Comparison of ENCODE assay signal across 22 cellular contexts in genomic region chr5:134634227-134634626, GRCh38. TPM values are rescaled to one million over a fixed set of nuclear protein-coding genes. Genes with fewer than 3 reads are reported as not detected.
A peak's percentile ranks its signal among the peaks of the same experiment; 100 is the strongest.
DNase-seq lines count a peak whose midpoint lies in the region; ATAC-seq and TF ChIP-seq lines count a peak whose summit lies in the region.
"Had no signal": no experiment of that assay in that cellular context is flagged by ENCODE, and none has a peak within 500 bp of the region (broad histone marks: within the 10 kb centered on the region; RNA-seq: fewer than 3 reads in every experiment).

No MANE protein-coding gene starts in this region.

- no peak for DNase-seq in activated naive CD8-positive, alpha-beta T cell treated with anti-CD3 and anti-CD28 coated beads, Interleukin-2, amount 50 U/mL, for 24 hours
- no peak for DNase-seq in activated naive CD8-positive, alpha-beta T cell treated with anti-CD3 and anti-CD28 coated beads for 36 hours
- no peak for DNase-seq in OCI-LY7 (ENCODE audit: low spot score)
- no peak for DNase-seq in memory B cell (ENCODE audit: low spot score in 2 of 2)
- no peak for DNase-seq in stimulated activated naive B cell treated with anti-CD40 and anti-IgM and Interleukin-4, amounts not matched to agents 10 μg/mL and 1 μg/mL and 100 μg/mL, for 72 hours
- no peak for DNase-seq in NOMO-1 (lab: John Stamatoyannopoulos, UW; ENCODE audit: unreplicated experiment in 2 of 2)
- DNase-seq in NCI-H1436 treated with DMSO at 0.1 percent for 48 hours (lab: John Stamatoyannopoulos, UW): no peak
- DNase-seq: activated B cell treated with CpG ODN at 0.5 μM for 24 hours; activated CD4-positive, alpha-beta T cell treated with anti-CD3 and anti-CD28 coated beads, Interleukin-2, amount 50 U/mL, for 4 hours; activated T-cell treated with anti-CD3 and anti-CD28 coated beads for 4 hours; Calu3; HCEC 1CT; IMR-90; left ventricle myocardium superior; NCI-H1092 treated with DMSO at 0.1 percent for 48 hours; NCI-H1930; NCI-H69; sigmoid colon had no signal

- intact Hi-C loops in OCI-LY7 (cut with micrococcal nuclease; ENCODE audit: unreplicated experiment): no loop called here

- ATAC-seq in activated naive CD8-positive, alpha-beta T cell treated with anti-CD3 and anti-CD28 coated beads, Interleukin-2, amount 50 U/mL, for 24 hours: no peak
- ATAC-seq in memory B cell (ENCODE audit: low read depth): no peak
- ATAC-seq in stimulated activated naive B cell treated with anti-CD40 and anti-IgM and Interleukin-4, amounts not matched to agents 10 μg/mL and 1 μg/mL and 100 μg/mL, for 72 hours (replicated peaks): no peak
- ATAC-seq: activated naive CD4-positive, alpha-beta T cell treated with anti-CD3 and anti-CD28 coated beads, Interleukin-2, amount 50 U/mL, for 72 hours; left ventricle myocardium superior had no signal

- no peaks in the 10 kb centered on the region for H3K9me3 Mint-ChIP-seq in activated naive CD8-positive, alpha-beta T cell treated with anti-CD3 and anti-CD28 coated beads, Interleukin-2, amount 50 U/mL, for 24 hours
- H3K9me3 Mint-ChIP-seq in activated naive CD8-positive, alpha-beta T cell treated with anti-CD3 and anti-CD28 coated beads for 36 hours: no peaks in the 10 kb centered on the region
- no peaks in the 10 kb centered on the region for H3K9me3 Mint-ChIP-seq in memory B cell
- H3K9me3 Mint-ChIP-seq in stimulated activated naive B cell treated with anti-CD40 and anti-IgM and Interleukin-4, amounts not matched to agents 10 μg/mL and 1 μg/mL and 100 μg/mL, for 72 hours: no peaks in the 10 kb centered on the region
- H3K9me3 Mint-ChIP-seq: activated B cell treated with CpG ODN at 0.5 μM for 24 hours; activated naive CD4-positive, alpha-beta T cell treated with anti-CD3 and anti-CD28 coated beads, Interleukin-2, amount 50 U/mL, for 72 hours had no signal

- H3K27ac Mint-ChIP-seq in activated naive CD8-positive, alpha-beta T cell treated with anti-CD3 and anti-CD28 coated beads, Interleukin-2, amount 50 U/mL, for 24 hours: no peak overlapping the region
- no peak overlapping the region for H3K27ac Mint-ChIP-seq in activated naive CD8-positive, alpha-beta T cell treated with anti-CD3 and anti-CD28 coated beads for 36 hours
- H3K27ac Mint-ChIP-seq in memory B cell: no peak overlapping the region
- peak overlapping the region; percentile 81 for H3K27ac Mint-ChIP-seq in stimulated activated naive B cell treated with anti-CD40 and anti-IgM and Interleukin-4, amounts not matched to agents 10 μg/mL and 1 μg/mL and 100 μg/mL, for 72 hours
- H3K27ac Mint-ChIP-seq: activated B cell treated with CpG ODN at 0.5 μM for 24 hours had no signal

- H3K79me2 ChIP-seq in OCI-LY7 (ENCODE audit: insufficient read depth, low read depth, low read length): peaks cover 26% of the 10 kb centered on the region

- no peak overlapping the region for H3K4me3 ChIP-seq in OCI-LY7 (ENCODE audit: low read depth, low read length, poor library complexity, severe bottlenecking)
- H3K4me3 ChIP-seq: BLaER1 treated with 17β-estradiol and CSF1 and Interleukin-3, amounts not matched to agents 10 nM and 100 nM; sigmoid colon had no signal

- peaks cover 9% of the 10 kb centered on the region for H3K4me1 ChIP-seq in OCI-LY7 (ENCODE audit: insufficient read depth, low read length, poor library complexity, severe bottlenecking)

- H3K4me2 ChIP-seq in OCI-LY7 (ENCODE audit: low read length): no peak overlapping the region
- H3K4me2 ChIP-seq: BLaER1 treated with 17β-estradiol and CSF1 and Interleukin-3, amounts not matched to agents 10 nM and 100 nM had no signal

- no peaks in the 10 kb centered on the region for H3K9me3 ChIP-seq in OCI-LY7 (ENCODE audit: low read length)
- H3K9me3 ChIP-seq: ascending aorta; BLaER1 treated with 17β-estradiol and CSF1 and Interleukin-3, amounts not matched to agents 10 nM and 100 nM; sigmoid colon had no signal

- peaks cover 16% of the 10 kb centered on the region for H3K4me1 Mint-ChIP-seq in activated naive CD8-positive, alpha-beta T cell treated with anti-CD3 and anti-CD28 coated beads, Interleukin-2, amount 50 U/mL, for 24 hours
- peaks cover 18% of the 10 kb centered on the region for H3K4me1 Mint-ChIP-seq in activated naive CD8-positive, alpha-beta T cell treated with anti-CD3 and anti-CD28 coated beads for 36 hours
- H3K4me1 Mint-ChIP-seq in memory B cell: no peaks in the 10 kb centered on the region
- H3K4me1 Mint-ChIP-seq in stimulated activated naive B cell treated with anti-CD40 and anti-IgM and Interleukin-4, amounts not matched to agents 10 μg/mL and 1 μg/mL and 100 μg/mL, for 72 hours: no peaks in the 10 kb centered on the region

- H4K20me1 ChIP-seq in OCI-LY7 (ENCODE audit: insufficient read depth, low read length): no peaks in the 10 kb centered on the region

- no peak for TF ChIP-seq CTCF in OCI-LY7 (conservative IDR thresholded peaks at IDR 0.05; ENCODE audit: low read length)

- CTCF ChIA-PET in OCI-LY7 (lab: Charles Lee; ENCODE audit: unreplicated experiment): no interaction called here

- H3K27ac ChIP-seq in OCI-LY7 (ENCODE audit: low read depth, low read length, poor library complexity, severe bottlenecking): no peak overlapping the region
- H3K27ac ChIP-seq: ascending aorta; BLaER1 treated with 17β-estradiol and CSF1 and Interleukin-3, amounts not matched to agents 10 nM and 100 nM; sigmoid colon had no signal

- H3K4me3 Mint-ChIP-seq in activated naive CD8-positive, alpha-beta T cell treated with anti-CD3 and anti-CD28 coated beads, Interleukin-2, amount 50 U/mL, for 24 hours: peak overlapping the region; percentile 23
- H3K4me3 Mint-ChIP-seq in activated naive CD8-positive, alpha-beta T cell treated with anti-CD3 and anti-CD28 coated beads for 36 hours: no peak overlapping the region
- peak overlapping the region; percentile 29 for H3K4me3 Mint-ChIP-seq in memory B cell
- H3K4me3 Mint-ChIP-seq in stimulated activated naive B cell treated with anti-CD40 and anti-IgM and Interleukin-4, amounts not matched to agents 10 μg/mL and 1 μg/mL and 100 μg/mL, for 72 hours: no peak overlapping the region

- peaks cover 6% of the 10 kb centered on the region for H3K36me3 Mint-ChIP-seq in activated naive CD8-positive, alpha-beta T cell treated with anti-CD3 and anti-CD28 coated beads, Interleukin-2, amount 50 U/mL, for 24 hours (ENCODE audit: low read depth)
- H3K36me3 Mint-ChIP-seq in activated naive CD8-positive, alpha-beta T cell treated with anti-CD3 and anti-CD28 coated beads for 36 hours: peaks cover 3% of the 10 kb centered on the region
- H3K36me3 Mint-ChIP-seq in memory B cell: no peaks in the 10 kb centered on the region
- no peaks in the 10 kb centered on the region for H3K36me3 Mint-ChIP-seq in stimulated activated naive B cell treated with anti-CD40 and anti-IgM and Interleukin-4, amounts not matched to agents 10 μg/mL and 1 μg/mL and 100 μg/mL, for 72 hours
- H3K36me3 Mint-ChIP-seq: activated naive CD4-positive, alpha-beta T cell treated with anti-CD3 and anti-CD28 coated beads, Interleukin-2, amount 50 U/mL, for 72 hours had no signal

- no TSS peak for BruUV-seq in OCI-LY7 (replicated peaks; lab: Mats Ljungman, UMichigan)

- POLR2A ChIA-PET in OCI-LY7 (lab: Charles Lee): interaction anchor here (0.6 to 6.2 kb wide), 3 partner anchors 11 to 82 kb away, joined by 3 to 47 read pairs (median 5); no protein-coding TSS in a partner anchor

- 0 out of 2 replicates have a peak, but pooled peaks cover 6% of the 10 kb centered on the region for H3K36me3 ChIP-seq in OCI-LY7 (ENCODE audit: insufficient read depth, low read length)
- H3K36me3 ChIP-seq: ascending aorta, sigmoid colon had no signal

- peak overlapping the region; percentile 80; the same call in 1 of the 2 replicates for H2AFZ ChIP-seq in OCI-LY7 (ENCODE audit: low read length)

- no peaks in the 10 kb centered on the region for H3K27me3 Mint-ChIP-seq in activated naive CD8-positive, alpha-beta T cell treated with anti-CD3 and anti-CD28 coated beads, Interleukin-2, amount 50 U/mL, for 24 hours
- no peaks in the 10 kb centered on the region for H3K27me3 Mint-ChIP-seq in activated naive CD8-positive, alpha-beta T cell treated with anti-CD3 and anti-CD28 coated beads for 36 hours
- no peaks in the 10 kb centered on the region for H3K27me3 Mint-ChIP-seq in memory B cell
- H3K27me3 Mint-ChIP-seq in stimulated activated naive B cell treated with anti-CD40 and anti-IgM and Interleukin-4, amounts not matched to agents 10 μg/mL and 1 μg/mL and 100 μg/mL, for 72 hours: no peaks in the 10 kb centered on the region
- H3K27me3 Mint-ChIP-seq: activated B cell treated with CpG ODN at 0.5 μM for 24 hours, progenitor cell of endocrine pancreas had no signal

- H3K9me2 ChIP-seq in OCI-LY7 (ENCODE audit: insufficient read depth, low read length): no peaks in the 10 kb centered on the region

RNA-seq across cellular contexts. Expression of gene SAR1B, which starts 1.6 kb away (rescaled TPM):
- total RNA-seq in activated naive CD8-positive, alpha-beta T cell treated with anti-CD3 and anti-CD28 coated beads for 36 hours: 10 to 100 TPM; 50.0 to 54.2 TPM
- total RNA-seq in OCI-LY7 (2014; rRNA removed; shearing (Covaris generic)): 24.0 and 28.6 TPM in 2 replicates
- total RNA-seq in OCI-LY7 (2022): 39.7 and 42.9 TPM in 2 replicates

RNA-seq across cellular contexts. Expression of gene SEC24A, which starts 14.4 kb away (rescaled TPM):
- 10 to 100 TPM; 22.6 to 24.2 TPM for total RNA-seq in activated naive CD8-positive, alpha-beta T cell treated with anti-CD3 and anti-CD28 coated beads for 36 hours
- 5.5 and 5.6 TPM in 2 replicates for total RNA-seq in OCI-LY7 (2014; rRNA removed; shearing (Covaris generic))
- 20.4 and 20.5 TPM in 2 replicates for total RNA-seq in OCI-LY7 (2022)

Comparison
In these comparisons a context has a peak if more than half of its experiments do, and no peak if none do; other contexts are left out.
1. H3K4me3 Mint-ChIP-seq: peak in activated naive CD8-positive, alpha-beta T cell treated with anti-CD3 and anti-CD28 coated beads, Interleukin-2, amount 50 U/mL, for 24 hours (single experiment) and memory B cell (single experiment); none in activated naive CD8-positive, alpha-beta T cell treated with anti-CD3 and anti-CD28 coated beads for 36 hours (single experiment) and stimulated activated naive B cell treated with anti-CD40 and anti-IgM and Interleukin-4, amounts not matched to agents 10 μg/mL and 1 μg/mL and 100 μg/mL, for 72 hours (0 of 2).